26 cellular contexts compared by ENCODE assay signal in the genomic region with DNA sequence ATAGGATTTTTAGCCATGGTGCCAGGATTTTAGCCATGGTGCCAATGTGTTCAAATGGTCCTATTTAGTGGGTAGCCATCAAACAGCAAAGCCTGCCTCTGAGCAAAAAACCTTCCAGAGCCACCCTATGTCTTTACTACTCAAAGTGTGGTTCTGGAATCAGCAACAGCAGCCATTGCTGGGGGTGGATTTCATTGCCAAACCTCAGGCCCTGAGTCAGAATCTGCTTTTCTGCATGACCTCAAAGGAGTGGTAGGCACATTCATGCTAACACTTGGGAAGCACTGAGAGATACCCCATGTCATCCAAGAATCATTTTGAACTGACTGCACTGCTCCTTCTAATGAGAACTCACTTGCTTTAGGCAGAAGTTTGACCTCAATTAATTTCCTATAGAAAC.
"Had no signal": no experiment of that assay in that cellular context is flagged by ENCODE, and none has a peak within 500 bp of the region (broad histone marks: within the 10 kb centered on the region; RNA-seq: fewer than 3 reads in every experiment).

No MANE protein-coding gene starts in this region.

- H3K27ac ChIP-seq: ascending aorta, body of pancreas, Peyer's patch, RWPE1 had no signal

- H3K27me3 ChIP-seq: ascending aorta, body of pancreas, Peyer's patch had no signal

- ATAC-seq: activated naive CD8-positive, alpha-beta T cell treated with anti-CD3 and anti-CD28 coated beads, Interleukin-2, amount 50 U/mL, for 24 hours; activated T-cell treated with anti-CD3 and anti-CD28 coated beads, Interleukin-2, amount 50 U/mL, for 4 hours; body of pancreas; WTC11 had no signal

- H3K4me3 Mint-ChIP-seq: activated naive CD4-positive, alpha-beta T cell treated with anti-CD3 and anti-CD28 coated beads, Interleukin-2, amount 50 U/mL, for 24 hours; activated naive CD8-positive, alpha-beta T cell treated with anti-CD3 and anti-CD28 coated beads, Interleukin-2, amount 50 U/mL, for 24 hours; activated T-cell treated with anti-CD3 and anti-CD28 coated beads, Interleukin-2, amount 50 U/mL, for 4 hours; central memory CD8-positive, alpha-beta T cell; T-helper 1 cell treated with Interleukin-12 subunit alpha and Interleukin-12 subunit beta and Interleukin-4 antibody, amounts not matched to agents 30 μg/mL and 1 μg/mL, for 36 hours; WTC11 had no signal

- H3K27me3 Mint-ChIP-seq: activated naive CD4-positive, alpha-beta T cell treated with anti-CD3 and anti-CD28 coated beads, Interleukin-2, amount 50 U/mL, for 24 hours; activated naive CD8-positive, alpha-beta T cell treated with anti-CD3 and anti-CD28 coated beads, Interleukin-2, amount 50 U/mL, for 24 hours; central memory CD8-positive, alpha-beta T cell had no signal

- H3K36me3 ChIP-seq: ascending aorta, Peyer's patch had no signal

- H3K36me3 Mint-ChIP-seq: activated naive CD4-positive, alpha-beta T cell treated with anti-CD3 and anti-CD28 coated beads, Interleukin-2, amount 50 U/mL, for 24 hours had no signal

- H3K27ac Mint-ChIP-seq: activated naive CD4-positive, alpha-beta T cell treated with anti-CD3 and anti-CD28 coated beads, Interleukin-2, amount 50 U/mL, for 24 hours; activated naive CD8-positive, alpha-beta T cell treated with anti-CD3 and anti-CD28 coated beads, Interleukin-2, amount 50 U/mL, for 24 hours; T-helper 1 cell treated with Interleukin-12 subunit alpha and Interleukin-12 subunit beta and Interleukin-4 antibody, amounts not matched to agents 30 μg/mL and 1 μg/mL, for 36 hours; WTC11 had no signal

- H3K4me1 Mint-ChIP-seq: activated naive CD4-positive, alpha-beta T cell treated with anti-CD3 and anti-CD28 coated beads, Interleukin-2, amount 50 U/mL, for 24 hours; activated naive CD8-positive, alpha-beta T cell treated with anti-CD3 and anti-CD28 coated beads, Interleukin-2, amount 50 U/mL, for 24 hours; central memory CD8-positive, alpha-beta T cell; WTC11 had no signal

- H3K4me3 ChIP-seq: ascending aorta, body of pancreas, Peyer's patch had no signal

- H3K4me1 ChIP-seq: ascending aorta, body of pancreas, Peyer's patch had no signal

- H3K9me3 Mint-ChIP-seq: activated naive CD4-positive, alpha-beta T cell treated with anti-CD3 and anti-CD28 coated beads, Interleukin-2, amount 50 U/mL, for 24 hours; activated naive CD8-positive, alpha-beta T cell treated with anti-CD3 and anti-CD28 coated beads, Interleukin-2, amount 50 U/mL, for 24 hours; activated T-cell treated with anti-CD3 and anti-CD28 coated beads, Interleukin-2, amount 50 U/mL, for 4 hours; T-helper 1 cell treated with Interleukin-12 subunit alpha and Interleukin-12 subunit beta and Interleukin-4 antibody, amounts not matched to agents 30 μg/mL and 1 μg/mL, for 36 hours had no signal

- H3K9me3 ChIP-seq: ascending aorta, body of pancreas, Peyer's patch had no signal

- DNase-seq: activated CD4-positive, CD25-positive, alpha-beta regulatory T cell treated with anti-CD3 and anti-CD28 coated beads, Interleukin-2, amount 50 U/mL, for 72 hours; activated CD8-positive, alpha-beta memory T cell treated with anti-CD3 and anti-CD28 coated beads for 24 hours; activated gamma-delta T cell; activated naive CD8-positive, alpha-beta T cell treated with anti-CD3 and anti-CD28 coated beads, Interleukin-2, amount 50 U/mL, for 24 hours; activated T-cell treated with anti-CD3 and anti-CD28 coated beads, Interleukin-2, amount 50 U/mL, for 4 hours; amniotic stem cell; body of pancreas; IMR-90; Kasumi-1; KBM-7; MV-4-11; NCI-H1092 treated with DMSO at 0.1 percent for 48 hours; NCI-H1417 treated with DMSO at 0.1 percent for 48 hours; NCI-H187; NCI-H2081; NCI-H446; NCI-H524; Peyer's patch; Right ventricle myocardium superior; T-helper 9 cell had no signal
